ENCODE assay signal across 33 cellular contexts in the genomic region with DNA sequence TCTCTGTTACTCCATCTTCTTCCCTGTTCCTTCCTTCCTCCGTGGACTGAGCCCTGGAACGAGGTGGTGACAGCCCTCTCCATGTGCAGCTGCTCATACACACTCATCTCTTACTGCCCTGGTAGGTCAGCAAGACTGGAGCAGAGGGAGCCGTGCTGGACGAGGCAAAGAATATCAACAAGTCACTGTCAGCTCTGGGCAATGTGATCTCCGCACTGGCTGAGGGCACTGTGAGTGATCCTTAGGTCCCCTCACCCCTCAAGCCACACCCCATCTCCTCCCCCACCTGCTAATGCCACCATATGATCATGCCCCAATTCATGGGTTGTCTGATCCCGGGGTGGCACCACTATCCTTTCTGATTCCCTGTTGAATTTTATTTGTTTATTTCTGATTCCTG.
"Had no signal": no experiment of that assay in that cellular context is flagged by ENCODE, and none has a peak within 500 bp of the region (broad histone marks: within the 10 kb centered on the region; RNA-seq: fewer than 3 reads in every experiment).

No MANE protein-coding gene starts in this region.

- H3K4me3 ChIP-seq: body of pancreas, esophagus muscularis mucosa, gastrocnemius medialis, heart left ventricle had no signal

- H3K36me3 ChIP-seq: gastrocnemius medialis, heart left ventricle had no signal

- H3K27ac ChIP-seq: body of pancreas, esophagus muscularis mucosa, foreskin keratinocyte, gastrocnemius medialis, heart left ventricle had no signal

- H3K4me3 Mint-ChIP-seq: activated CD4-positive, alpha-beta memory T cell treated with anti-CD3 and anti-CD28 coated beads for 36 hours; activated CD4-positive, alpha-beta T cell treated with anti-CD3 and anti-CD28 coated beads for 36 hours; activated CD4-positive, alpha-beta T cell treated with anti-CD3 and anti-CD28 coated beads, Interleukin-2, amount 10 ng/mL, durations not matched to agents 24 days and 14 days; activated CD8-positive, alpha-beta memory T cell treated with anti-CD3 and anti-CD28 coated beads, Interleukin-2, amount 10 ng/mL, durations not matched to agents 7 days and 5 days; activated CD8-positive, alpha-beta T cell treated with anti-CD3 and anti-CD28 coated beads, Interleukin-2, amount 10 ng/mL, durations not matched to agents 7 days and 5 days; activated naive CD8-positive, alpha-beta T cell; activated T-helper 1 cell treated with anti-CD3 and anti-CD28 coated beads, Interleukin-12 subunit alpha, Interleukin-12 subunit beta, Interleukin-2, Interleukin-4 antibody, amounts not matched to agents 30 ng/mL and 10 ng/mL and 1 ng/mL, durations not matched to agents 14 hours and 24 hours and 36 hours; effector memory CD8-positive, alpha-beta T cell; T-helper 17 cell; T-helper 2 cell treated with Interferon-gamma antibody and Interleukin-4, amounts not matched to agents 5 μg/mL and 100 μg/mL, for 36 hours had no signal

- H3K36me3 Mint-ChIP-seq: activated CD4-positive, alpha-beta memory T cell treated with anti-CD3 and anti-CD28 coated beads for 36 hours; activated CD8-positive, alpha-beta memory T cell treated with anti-CD3 and anti-CD28 coated beads, Interleukin-2, amount 10 ng/mL, durations not matched to agents 7 days and 5 days had no signal

- DNase-seq: activated CD4-positive, alpha-beta memory T cell treated with anti-CD3 and anti-CD28 coated beads for 36 hours; activated CD4-positive, alpha-beta T cell treated with anti-CD3 and anti-CD28 coated beads for 36 hours; activated CD4-positive, alpha-beta T cell treated with anti-CD3 and anti-CD28 coated beads, Interleukin-2, amount 10 ng/mL, durations not matched to agents 24 days and 14 days; activated CD4-positive, CD25-positive, alpha-beta regulatory T cell; activated CD4-positive, CD25-positive, alpha-beta regulatory T cell treated with anti-CD3 and anti-CD28 coated beads, Interleukin-2, amount 50 U/mL, for 72 hours; activated CD8-positive, alpha-beta memory T cell treated with anti-CD3 and anti-CD28 coated beads, Interleukin-2, amount 10 ng/mL, durations not matched to agents 7 days and 5 days; activated CD8-positive, alpha-beta memory T cell treated with anti-CD3 and anti-CD28 coated beads, Interleukin-2, amount 50 U/mL, for 4 hours; activated CD8-positive, alpha-beta T cell treated with anti-CD3 and anti-CD28 coated beads, Interleukin-2, amount 10 ng/mL, durations not matched to agents 7 days and 5 days; activated gamma-delta T cell treated with Interleukin-2 at 50 U/mL for 16 hours; activated naive CD4-positive, alpha-beta T cell treated with anti-CD3 and anti-CD28 coated beads, Interleukin-2, amount 50 U/mL, for 16 hours; activated naive CD4-positive, alpha-beta T cell treated with Interleukin-2 at 50 U/mL for 16 hours; activated T-cell treated with anti-CD3 and anti-CD28 coated beads, Interleukin-2, amount 50 U/mL, for 1 hour; activated T-cell treated with anti-CD3 and anti-CD28 coated beads, Interleukin-2, amount 50 U/mL, for 48 hours; amniotic stem cell; anterior cingulate cortex; body of pancreas; caudate nucleus; cortex of kidney; dermis blood vessel endothelial cell; effector CD4-positive, alpha-beta T cell; effector memory CD8-positive, alpha-beta T cell; erythroblast; foreskin keratinocyte; gastrocnemius medialis; glutamatergic neuron; heart left ventricle; T-helper 17 cell had no signal

- H3K9me3 Mint-ChIP-seq: activated CD4-positive, alpha-beta memory T cell treated with anti-CD3 and anti-CD28 coated beads for 36 hours; activated CD4-positive, alpha-beta T cell treated with anti-CD3 and anti-CD28 coated beads, Interleukin-2, amount 10 ng/mL, durations not matched to agents 24 days and 14 days; activated T-helper 1 cell treated with anti-CD3 and anti-CD28 coated beads, Interleukin-12 subunit alpha, Interleukin-12 subunit beta, Interleukin-2, Interleukin-4 antibody, amounts not matched to agents 30 ng/mL and 10 ng/mL and 1 ng/mL, durations not matched to agents 14 hours and 24 hours and 36 hours; activated T-helper 2 cell treated with anti-CD3 and anti-CD28 coated beads, Interferon-gamma antibody, Interleukin-2, Interleukin-4, amounts not matched to agents 10 μg/mL and 5 μg/mL and 100 μg/mL, durations not matched to agents 14 hours and 24 hours and 36 hours; effector memory CD8-positive, alpha-beta T cell; T-helper 2 cell treated with Interferon-gamma antibody and Interleukin-4, amounts not matched to agents 5 μg/mL and 100 μg/mL, for 36 hours had no signal

- H3K27me3 ChIP-seq: body of pancreas had no signal

- FAIRE-seq: colon had no signal

- H3K4me1 ChIP-seq: body of pancreas, esophagus muscularis mucosa, foreskin keratinocyte, gastrocnemius medialis, heart left ventricle had no signal

- H3K27me3 Mint-ChIP-seq: activated CD4-positive, alpha-beta memory T cell treated with anti-CD3 and anti-CD28 coated beads for 36 hours; activated CD8-positive, alpha-beta memory T cell treated with anti-CD3 and anti-CD28 coated beads, Interleukin-2, amount 10 ng/mL, durations not matched to agents 7 days and 5 days; activated naive CD8-positive, alpha-beta T cell had no signal

- H3K9me3 ChIP-seq: body of pancreas, esophagus muscularis mucosa, gastrocnemius medialis, heart left ventricle had no signal

- H3K27ac Mint-ChIP-seq: activated CD4-positive, alpha-beta memory T cell treated with anti-CD3 and anti-CD28 coated beads for 36 hours; activated CD4-positive, alpha-beta T cell treated with anti-CD3 and anti-CD28 coated beads for 36 hours; activated CD4-positive, alpha-beta T cell treated with anti-CD3 and anti-CD28 coated beads, Interleukin-2, amount 10 ng/mL, durations not matched to agents 24 days and 14 days; activated CD8-positive, alpha-beta memory T cell treated with anti-CD3 and anti-CD28 coated beads, Interleukin-2, amount 10 ng/mL, durations not matched to agents 7 days and 5 days; activated CD8-positive, alpha-beta T cell treated with anti-CD3 and anti-CD28 coated beads, Interleukin-2, amount 10 ng/mL, durations not matched to agents 7 days and 5 days; activated naive CD8-positive, alpha-beta T cell; activated T-helper 1 cell treated with anti-CD3 and anti-CD28 coated beads, Interleukin-12 subunit alpha, Interleukin-12 subunit beta, Interleukin-2, Interleukin-4 antibody, amounts not matched to agents 30 ng/mL and 10 ng/mL and 1 ng/mL, durations not matched to agents 14 hours and 24 hours and 36 hours; activated T-helper 2 cell treated with anti-CD3 and anti-CD28 coated beads, Interferon-gamma antibody, Interleukin-2, Interleukin-4, amounts not matched to agents 10 μg/mL and 5 μg/mL and 100 μg/mL, durations not matched to agents 14 hours and 24 hours and 36 hours; effector memory CD8-positive, alpha-beta T cell; T-helper 17 cell; T-helper 2 cell treated with Interferon-gamma antibody and Interleukin-4, amounts not matched to agents 5 μg/mL and 100 μg/mL, for 36 hours had no signal

- H3K4me1 Mint-ChIP-seq: activated CD4-positive, alpha-beta T cell treated with anti-CD3 and anti-CD28 coated beads for 36 hours; activated CD4-positive, alpha-beta T cell treated with anti-CD3 and anti-CD28 coated beads, Interleukin-2, amount 10 ng/mL, durations not matched to agents 24 days and 14 days; activated CD8-positive, alpha-beta memory T cell treated with anti-CD3 and anti-CD28 coated beads, Interleukin-2, amount 10 ng/mL, durations not matched to agents 7 days and 5 days had no signal
